In genomic region chr9:133913571-133914369, GRCh38 we compare ENCODE assay signal across 1 cellular context.
TF ChIP-seq lines count a peak whose summit lies in the region.

No MANE protein-coding gene starts in this region.

TF ChIP-seq in H1, 55 proteins besides CTCF, POLR2A, EP300 and RAD21:
- TF ChIP-seq KDM4A (IDR thresholded peaks at IDR 0.05; ENCODE audit: low read depth, low read length, severe bottlenecking), result no peak
- no peak for TF ChIP-seq CHD2 (IDR thresholded peaks at IDR 0.05; ENCODE audit: low read length)
